Comparison of ENCODE assay signal across 26 cellular contexts in genomic region chr13:91564422-91564821, GRCh38.
"Had no signal": no experiment of that assay in that cellular context is flagged by ENCODE, and none has a peak within 500 bp of the region (broad histone marks: within the 10 kb centered on the region; RNA-seq: fewer than 3 reads in every experiment).

No MANE protein-coding gene starts in this region.

- H2AFZ ChIP-seq: parathyroid adenoma had no signal

- FAIRE-seq: small intestine, urothelium cell line had no signal

- H3K27ac ChIP-seq: ovary, parathyroid adenoma, psoas muscle, right lobe of liver, sigmoid colon, stomach, thoracic aorta, thyroid gland, tibial nerve, upper lobe of left lung, vagina had no signal

- H3K27me3 ChIP-seq: ovary, right lobe of liver, sigmoid colon, stomach, thyroid gland, tibial nerve, upper lobe of left lung, vagina had no signal

- DNase-seq: nephron progenitor cell; occipital lobe; ovary; posterior cingulate gyrus; psoas muscle; right lobe of liver; sigmoid colon; small intestine; stimulated activated CD4-positive, alpha-beta T cell treated with anti-CD3 and anti-CD28 coated beads, Interleukin-15, amount 100 ng/mL, for 24 hours; stimulated activated CD4-positive, alpha-beta T cell treated with anti-CD3 and anti-CD28 coated beads, Interleukin-2, amount 100 ng/mL, for 24 hours; stimulated activated CD4-positive, alpha-beta T cell treated with anti-CD3 and anti-CD28 coated beads, Interleukin-2, amount 100 ng/mL, for 48 hours; stimulated activated CD4-positive, alpha-beta T cell treated with anti-CD3 and anti-CD28 coated beads, Interleukin-4, amount 100 ng/mL, for 24 hours; stimulated activated naive B cell treated with anti-CD40 and anti-IgM and Interleukin-4, amounts not matched to agents 10 μg/mL and 1 μg/mL and 100 μg/mL, for 72 hours; stimulated activated naive CD4-positive, alpha-beta T cell treated with Interleukin-2 at 50 U/mL for 16 hours; stomach; thyroid gland; trophoblast cell; upper lobe of left lung had no signal

- H3K4me1 ChIP-seq: parathyroid adenoma, psoas muscle, right lobe of liver, stomach, thyroid gland, tibial nerve, upper lobe of left lung, vagina had no signal

- H3K9me3 ChIP-seq: ovary, psoas muscle, right lobe of liver, sigmoid colon, stomach, thoracic aorta, thyroid gland, tibial nerve, upper lobe of left lung, vagina had no signal

- H3K9ac ChIP-seq: parathyroid adenoma had no signal

- H3K36me3 ChIP-seq: ovary, right lobe of liver, sigmoid colon, stomach, thoracic aorta, thyroid gland, tibial nerve, upper lobe of left lung, vagina had no signal

- H3K4me3 ChIP-seq: ovary, psoas muscle, right lobe of liver, sigmoid colon, stomach, thoracic aorta, thyroid gland, tibial nerve, upper lobe of left lung, vagina had no signal

- ATAC-seq: natural killer cell treated with Interleukin-12 subunit alpha and Interleukin-12 subunit beta and Interleukin-15 and Interleukin-18, amount 100 ng/mL, for 72 hours; psoas muscle; right cardiac atrium; right lobe of liver; stimulated activated effector memory CD8-positive, alpha-beta T cell treated with anti-CD3 and anti-CD28 coated beads, Interleukin-12 subunit alpha, Interleukin-12 subunit beta, amount 100 ng/mL, for 72 hours; stimulated activated naive B cell treated with anti-CD40 and anti-IgM and Interleukin-4, amounts not matched to agents 10 μg/mL and 1 μg/mL and 100 μg/mL, for 72 hours had no signal
